Comparison of ENCODE assay signal across 21 cellular contexts in the genomic region with DNA sequence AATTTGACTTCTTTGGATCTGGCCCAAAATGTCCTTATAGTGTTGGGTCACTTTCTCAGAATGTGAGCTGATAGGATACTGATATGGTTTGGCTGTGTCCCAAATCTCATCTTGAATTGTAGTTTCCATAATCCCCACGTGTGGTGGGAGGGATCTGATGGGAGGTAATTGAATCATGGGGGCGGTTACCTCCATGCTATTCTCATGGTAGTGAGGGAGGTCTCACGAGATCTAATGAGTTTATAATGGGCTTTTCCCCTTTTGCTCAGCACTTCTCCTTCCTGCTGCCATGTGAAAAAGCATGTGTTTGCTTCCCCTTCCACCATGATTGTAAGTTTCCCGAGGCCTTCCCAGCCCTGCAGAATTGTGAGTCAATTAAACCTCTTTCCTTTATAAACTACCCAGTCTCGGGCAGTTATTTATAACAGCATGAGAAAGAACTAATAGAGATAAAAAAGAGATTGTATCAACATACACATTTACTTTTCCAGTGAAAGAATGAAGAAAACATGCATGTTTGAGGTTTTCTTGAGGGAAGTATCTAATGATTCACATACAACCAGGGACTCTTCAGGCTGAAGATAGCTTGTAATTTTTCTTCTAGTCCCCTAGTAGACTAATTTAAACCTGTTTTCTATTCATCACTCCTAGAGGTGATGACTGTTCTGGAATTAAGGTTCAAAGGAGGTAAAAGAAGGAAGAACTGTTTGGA. TPM values are rescaled to one million over a fixed set of nuclear protein-coding genes. Genes with fewer than 3 reads are reported as not detected.
DNase-seq lines count a peak whose midpoint lies in the region; ATAC-seq, FAIRE-seq and TF ChIP-seq lines count a peak whose summit lies in the region.
"Had no signal": no experiment of that assay in that cellular context is flagged by ENCODE, and none has a peak within 500 bp of the region (broad histone marks: within the 10 kb centered on the region; RNA-seq: fewer than 3 reads in every experiment).

No MANE protein-coding gene starts in this region.

- no peaks in the 10 kb centered on the region for H3K9me3 ChIP-seq in K562 (replicated peaks; ENCODE audit: control insufficient read depth, insufficient read depth, low read depth, low read length)
- H3K9me3 ChIP-seq in neutrophil: no peaks in the 10 kb centered on the region
- no peaks in the 10 kb centered on the region for H3K9me3 ChIP-seq in vagina
- H3K9me3 ChIP-seq: breast epithelium, HAP-1, Peyer's patch, tibial nerve had no signal

- H3K9ac ChIP-seq in K562 (ENCODE audit: insufficient read depth in 1 of 2, low read depth in 2 of 2, low read length in 2 of 2): no peak overlapping the region
- H3K9ac ChIP-seq: KMS-11 had no signal

- H3K4me3 Mint-ChIP-seq in activated CD4-positive, alpha-beta T cell treated with anti-CD3 and anti-CD28 coated beads, Interleukin-2, amount 10 ng/mL, durations not matched to agents 24 days and 14 days: peak overlapping the region; percentile 23
- H3K4me3 Mint-ChIP-seq: activated CD4-positive, alpha-beta memory T cell treated with anti-CD3 and anti-CD28 coated beads, Interleukin-2, amount 10 ng/mL, durations not matched to agents 7 days and 5 days; activated T-cell treated with anti-CD3 and anti-CD28 coated beads, Interleukin-2, amount 50 U/mL, for 4 hours had no signal

- no peak for TF ChIP-seq CTCF in K562 (IDR thresholded peaks at IDR 0.05 in 2 of 3, conservative IDR thresholded peaks at IDR 0.05 in 1 of 3; ENCODE audit: insufficient read depth in 2 of 3, low read depth in 1 of 3, low read length in 3 of 3)
- no peak for TF ChIP-seq CTCF in neutrophil (IDR thresholded peaks at IDR 0.05)
- no peak for TF ChIP-seq CTCF in vagina (IDR thresholded peaks at IDR 0.05)

- BruUV-seq in K562 (replicated peaks; lab: Mats Ljungman, UMichigan): no TSS peak

- peaks cover 4% of the 10 kb centered on the region for H3K9me1 ChIP-seq in K562 (ENCODE audit: control insufficient read depth, insufficient read depth, low read length)

- peak; percentile 38 for ATAC-seq in K562
- ATAC-seq: activated T-cell treated with anti-CD3 and anti-CD28 coated beads, Interleukin-2, amount 50 U/mL, for 4 hours; sciatic nerve had no signal

- H3K4me1 ChIP-seq in K562 (replicated peaks in 1 of 2; ENCODE audit: control insufficient read depth in 2 of 2, insufficient read depth in 2 of 2, low read length in 2 of 2) (peaks cover 3 to 8% of the 10 kb centered on the region in 2 experiments; a peak in 4 of 5 replicates), neutrophil (ENCODE audit: control insufficient read depth in 1 of 2, insufficient read depth in 1 of 2, low read depth in 1 of 2, low read length in 1 of 2) (peaks cover 4 to 17% of the 10 kb centered on the region in 2 experiments), vagina (no peaks in the 10 kb centered on the region)
- H3K4me1 ChIP-seq: breast epithelium, HAP-1, tibial nerve had no signal

- peak; percentile 47 for DNase-seq in activated CD4-positive, alpha-beta T cell treated with anti-CD3 and anti-CD28 coated beads, Interleukin-2, amount 10 ng/mL, durations not matched to agents 24 days and 14 days
- no peak for DNase-seq in activated CD4-positive, alpha-beta T cell treated with anti-CD3 and anti-CD28 coated beads, Interleukin-2, amount 50 U/mL, for 1 hour
- DNase-seq in NCI-H146 treated with DMSO at 0.1 percent for 48 hours (lab: John Stamatoyannopoulos, UW; ENCODE audit: unreplicated experiment) (peak; percentile 31), K562 (ENCODE audit: extremely low read depth in 1 of 4, low spot score in 3 of 4) (peak in 1 of 4 experiments; percentile 37), NCI-H2081 treated with DMSO at 0.1 percent for 48 hours (lab: John Stamatoyannopoulos, UW) (no peak), vagina (ENCODE audit: extremely low spot score in 2 of 2) (no peak), NCI-H2107 (lab: John Stamatoyannopoulos, UW) (no peak)
- DNase-seq: activated naive CD4-positive, alpha-beta T cell treated with anti-CD3 and anti-CD28 coated beads, Interleukin-2, amount 50 U/mL, for 16 hours; activated T-cell treated with anti-CD3 and anti-CD28 coated beads, Interleukin-2, amount 50 U/mL, for 4 hours; foreskin fibroblast; NCI-H1105; Peyer's patch; stimulated activated naive CD4-positive, alpha-beta T cell had no signal

- no peaks in the 10 kb centered on the region for H3K27me3 ChIP-seq in K562 (ENCODE audit: control insufficient read depth in 2 of 2, insufficient read depth in 2 of 2, low read length in 2 of 2)
- H3K27me3 ChIP-seq in neutrophil: no peaks in the 10 kb centered on the region
- no peaks in the 10 kb centered on the region for H3K27me3 ChIP-seq in vagina
- H3K27me3 ChIP-seq: breast epithelium, Peyer's patch, tibial nerve had no signal

- TF ChIP-seq RAD21 in K562 (CRISPR knock-in tag; conservative IDR thresholded peaks at IDR 0.05 in 1 of 2, IDR thresholded peaks at IDR 0.05 in 1 of 2): no peak

- 8% methylated on average over 5 of the region's 5 CpGs for WGBS in K562 (ENCODE audit: insufficient coverage, low coverage, missing lambda C conversion rate)

- peaks cover 17% of the 10 kb centered on the region for H3K4me1 Mint-ChIP-seq in activated CD4-positive, alpha-beta T cell treated with anti-CD3 and anti-CD28 coated beads, Interleukin-2, amount 10 ng/mL, durations not matched to agents 24 days and 14 days

- H3K9me3 Mint-ChIP-seq in activated CD4-positive, alpha-beta T cell treated with anti-CD3 and anti-CD28 coated beads, Interleukin-2, amount 10 ng/mL, durations not matched to agents 24 days and 14 days: peaks cover 12% of the 10 kb centered on the region
- H3K9me3 Mint-ChIP-seq: activated T-cell treated with anti-CD3 and anti-CD28 coated beads, Interleukin-2, amount 50 U/mL, for 4 hours had no signal

- TF ChIP-seq EP300 in K562 (IDR thresholded peaks at IDR 0.05; ENCODE audit: low read length): no peak

- CTCF ChIA-PET in K562 (lab: Yijun Ruan, JAX; ENCODE audit: low intra/inter-chr PET ratio): no interaction called here

- H2AFZ ChIP-seq in K562 (ENCODE audit: low read depth, low read length): no peak overlapping the region

- H3K4me3 ChIP-seq in K562 (no peak overlapping the region), neutrophil (ENCODE audit: low read depth in 1 of 2, low read length in 1 of 2) (no peak overlapping the region), vagina (no peak overlapping the region)
- H3K4me3 ChIP-seq: breast epithelium, HAP-1, Peyer's patch, SK-N-MC, tibial nerve had no signal

- H3K27ac Mint-ChIP-seq in activated CD4-positive, alpha-beta T cell treated with anti-CD3 and anti-CD28 coated beads, Interleukin-2, amount 10 ng/mL, durations not matched to agents 24 days and 14 days: no peak overlapping the region

- no peak overlapping the region for H3K4me2 ChIP-seq in K562 (ENCODE audit: insufficient read depth, low read length)
- H3K4me2 ChIP-seq: KMS-11 had no signal

- intact Hi-C loops in activated CD4-positive, alpha-beta T cell treated with anti-CD3 and anti-CD28 coated beads, Interleukin-2, amount 10 ng/mL, durations not matched to agents 24 days and 14 days (cut with micrococcal nuclease): no loop called here
- intact Hi-C loops in K562 (cut with micrococcal nuclease): no loop called here
- intact Hi-C loops in vagina (cut with DNase I): no loop called here

- no peak for TF ChIP-seq POLR2A in K562 (conservative IDR thresholded peaks at IDR 0.05)
- no peak for TF ChIP-seq POLR2A in vagina (IDR thresholded peaks at IDR 0.05)

- no peaks in the 10 kb centered on the region for H4K20me1 ChIP-seq in K562 (replicated peaks; ENCODE audit: control insufficient read depth, insufficient read depth, low read length)

- POLR2A ChIA-PET in K562 (lab: Yijun Ruan, JAX): interaction anchor here (0.6 to 2.7 kb wide), 3 partner anchors 12 to 261 kb away, joined by 3 to 9 read pairs (median 4); no protein-coding TSS in a partner anchor

- no peaks in the 10 kb centered on the region for H3K79me2 ChIP-seq in K562 (ENCODE audit: control insufficient read depth, insufficient read depth, low read length)

- no peaks in the 10 kb centered on the region for H3K27me3 Mint-ChIP-seq in activated CD4-positive, alpha-beta T cell treated with anti-CD3 and anti-CD28 coated beads, Interleukin-2, amount 10 ng/mL, durations not matched to agents 24 days and 14 days
- H3K27me3 Mint-ChIP-seq: activated CD4-positive, alpha-beta memory T cell treated with anti-CD3 and anti-CD28 coated beads, Interleukin-2, amount 10 ng/mL, durations not matched to agents 7 days and 5 days had no signal

- in situ Hi-C loops in K562 (cut with MboI): no loop called here

- H3K36me3 ChIP-seq in K562 (ENCODE audit: control insufficient read depth, insufficient read depth, low read length) (no peaks in the 10 kb centered on the region), neutrophil (no peaks in the 10 kb centered on the region), vagina (no peaks in the 10 kb centered on the region)
- H3K36me3 ChIP-seq: breast epithelium, HAP-1, Peyer's patch, tibial nerve had no signal

- peaks cover 5% of the 10 kb centered on the region for H3K36me3 Mint-ChIP-seq in activated CD4-positive, alpha-beta T cell treated with anti-CD3 and anti-CD28 coated beads, Interleukin-2, amount 10 ng/mL, durations not matched to agents 24 days and 14 days (ENCODE audit: low read depth)

- no peak overlapping the region for H3K27ac ChIP-seq in K562 (ENCODE audit: extremely low read depth, low read depth, low read length)
- peak overlapping the region; percentile 56 for H3K27ac ChIP-seq in neutrophil
- H3K27ac ChIP-seq in vagina: no peak overlapping the region
- H3K27ac ChIP-seq: breast epithelium, KMS-11, SK-N-MC, tibial nerve had no signal

- FAIRE-seq in K562 (lab: Jason Lieb, UNC): no peak

RNA-seq across cellular contexts. Expression of gene CSTF3, which starts 17.3 kb away (rescaled TPM):
- total RNA-seq in activated CD4-positive, alpha-beta T cell treated with anti-CD3 and anti-CD28 coated beads, Interleukin-2, amount 10 ng/mL, durations not matched to agents 24 days and 14 days: 36.6 and 38.7 TPM in 2 replicates
- 54.9 and 143 TPM in 2 replicates for total RNA-seq in K562 (2011; cell fraction: chromatin; rRNA removed; ENCODE audit: low replicate concordance)
- total RNA-seq in K562 (2011; cell fraction: nucleolus; rRNA removed): 31.2 and 37.0 TPM in 2 replicates
- total RNA-seq in K562 (2011; cell fraction: nucleoplasm; rRNA removed): 72.7 and 85.7 TPM in 2 replicates
- 33.6 and 37.0 TPM in 2 replicates for total RNA-seq in K562 (2014; rRNA removed)
- 53.7 and 66.3 TPM in 2 replicates for total RNA-seq in K562 (2014; rRNA removed; fragmentation: Illumina TruSeq; extraction: Trizol)
- total RNA-seq in K562 (2015; rRNA removed; fragmentation: Illumina TruSeq; extraction: Trizol): 46.1 and 47.7 TPM in 2 replicates
- total RNA-seq in K562 (2021): 47.8 and 60.7 TPM in 2 replicates
- 61.7 and 63.8 TPM in 2 replicates for polyA plus RNA-seq in K562 (2011; rRNA removed)
- polyA plus RNA-seq in K562 (2011; cell fraction: cytosol; rRNA removed): 9.8 and 29.4 TPM in 2 replicates
- 102 and 157 TPM in 2 replicates for polyA plus RNA-seq in K562 (2011; cell fraction: nucleus; rRNA removed)
- 47.3 and 108 TPM in 2 replicates for polyA plus RNA-seq in K562 (2012)
- polyA plus RNA-seq in K562 (2014; fragmentation: Illumina TruSeq; extraction: Trizol): 55.6 and 61.0 TPM in 2 replicates
- 10 to 100 TPM; 71.1 to 83.3 TPM for polyA plus RNA-seq in K562 (2014; fragmentation: Nextera tagmentation; extraction: Ambion mirVana)
- 101 and 111 TPM in 2 replicates for polyA plus RNA-seq in K562 (2014; rRNA removed)
- polyA minus RNA-seq in K562 (2011; rRNA and poly(A)+ RNA removed): 57.6 and 60.5 TPM in 2 replicates
- polyA minus RNA-seq in K562 (2011; cell fraction: cytosol; rRNA and poly(A)+ RNA removed): 9.4 and 11.6 TPM in 2 replicates
- polyA minus RNA-seq in K562 (2011; cell fraction: nucleus; rRNA and poly(A)+ RNA removed): 90.7 and 164 TPM in 2 replicates
- total RNA-seq in vagina: 13.3 TPM

Comparison
In these comparisons a context has a peak if more than half of its experiments do, and no peak if none do; other contexts are left out.
1. DNase-seq: peak in activated CD4-positive, alpha-beta T cell treated with anti-CD3 and anti-CD28 coated beads, Interleukin-2, amount 10 ng/mL, durations not matched to agents 24 days and 14 days (single experiment) and NCI-H146 treated with DMSO at 0.1 percent for 48 hours (single experiment); none in activated CD4-positive, alpha-beta T cell treated with anti-CD3 and anti-CD28 coated beads, Interleukin-2, amount 50 U/mL, for 1 hour (single experiment), NCI-H2081 treated with DMSO at 0.1 percent for 48 hours (single experiment), vagina (0 of 2) and NCI-H2107 (single experiment).